19 cellular contexts compared by ENCODE assay signal in the genomic region with DNA sequence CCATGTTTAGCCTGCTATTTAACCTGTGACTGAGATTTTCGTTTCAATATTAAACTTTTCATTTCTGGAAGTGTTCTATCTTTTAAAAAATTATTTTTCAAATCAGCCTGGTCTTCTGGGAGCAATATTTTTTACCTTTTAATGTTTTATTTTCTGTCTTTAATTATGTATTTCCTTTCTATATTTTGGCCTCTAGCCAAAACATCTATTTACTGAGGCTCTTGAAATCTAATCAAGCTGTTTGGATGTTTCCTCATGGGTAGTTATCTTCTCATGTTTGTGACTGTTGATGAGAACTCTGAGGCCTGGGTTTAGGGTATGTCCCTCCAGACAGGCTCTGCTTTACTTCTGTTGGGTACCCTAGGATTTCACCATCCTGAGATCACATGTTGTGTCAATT.
"Had no signal": no experiment of that assay in that cellular context is flagged by ENCODE, and none has a peak within 500 bp of the region (broad histone marks: within the 10 kb centered on the region; RNA-seq: fewer than 3 reads in every experiment).

No MANE protein-coding gene starts in this region.

- ATAC-seq: left lobe of liver; mucosa of descending colon; pancreas; psoas muscle; stimulated activated naive CD8-positive, alpha-beta T cell treated with anti-CD3 and anti-CD28 coated beads, Interleukin-15, Interleukin-2, amounts not matched to agents 100 U/mL and 50 U/mL, for 24 hours; WTC11 had no signal

- DNase-seq: activated T-cell treated with anti-CD3 and anti-CD28 coated beads, Interleukin-2, amount 50 U/mL, for 1 hour; colonic mucosa; glutamatergic neuron; immature natural killer cell; lower lobe of right lung; mesendoderm; mucosa of descending colon; nephron progenitor cell; pancreas; psoas muscle; stimulated activated CD4-positive, alpha-beta T cell treated with anti-CD3 and anti-CD28 coated beads, Interleukin-12 subunit alpha, Interleukin-12 subunit beta, amount 100 ng/mL, for 4 hours; stimulated activated CD4-positive, alpha-beta T cell treated with anti-CD3 and anti-CD28 coated beads, Interleukin-4, amount 100 ng/mL, for 4 hours; stimulated activated naive CD8-positive, alpha-beta T cell treated with anti-CD3 and anti-CD28 coated beads, Interleukin-15, Interleukin-2, amounts not matched to agents 100 U/mL and 50 U/mL, for 24 hours; upper lobe of left lung had no signal

- H3K27ac ChIP-seq: colonic mucosa, esophagus muscularis mucosa, hepatocyte, lower lobe of right lung, pancreas, psoas muscle, right atrium auricular region, upper lobe of left lung had no signal
